In the genomic region with DNA sequence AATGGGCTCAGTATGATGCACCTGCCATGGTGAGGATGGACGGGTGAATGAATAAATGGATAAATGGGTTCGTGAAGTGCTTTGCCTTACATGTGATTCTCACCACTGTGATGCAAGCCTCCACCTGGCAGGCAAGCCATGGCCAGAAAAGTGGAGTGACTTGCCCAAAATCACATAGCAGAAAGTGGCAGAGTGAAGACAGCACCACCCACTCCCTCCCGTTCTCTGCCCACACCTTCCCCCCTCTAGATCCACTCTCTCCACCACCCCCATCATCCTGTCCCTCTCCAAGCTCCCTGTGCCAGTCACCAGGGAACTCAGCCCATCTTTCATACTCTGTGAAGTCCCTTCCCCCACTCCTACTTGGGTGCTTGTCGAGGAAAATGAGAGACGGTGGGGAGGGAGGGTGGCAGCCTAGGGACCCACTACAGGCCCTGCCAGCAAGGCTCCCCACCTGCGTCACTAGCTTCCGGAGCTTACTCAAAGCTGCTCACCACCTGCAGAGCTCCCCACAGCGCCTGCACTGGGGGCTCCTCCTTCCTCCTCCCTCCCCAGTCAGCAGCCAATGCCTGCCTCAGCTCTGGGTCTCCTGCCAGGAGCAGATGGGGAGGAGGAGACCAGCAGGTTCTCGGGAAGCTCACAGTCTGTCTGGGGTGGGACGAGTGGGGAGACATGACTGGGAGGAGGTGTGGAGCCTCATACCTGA, we compare ENCODE assay signal across 10 cellular contexts.
DNase-seq lines count a peak whose midpoint lies in the region; ATAC-seq lines count a peak whose summit lies in the region.
"Had no signal": no experiment of that assay in that cellular context is flagged by ENCODE, and none has a peak within 500 bp of the region (broad histone marks: within the 10 kb centered on the region; RNA-seq: fewer than 3 reads in every experiment).

No MANE protein-coding gene starts in this region.

- no peaks in the 10 kb centered on the region for H3K36me3 Mint-ChIP-seq in naive thymus-derived CD8-positive, alpha-beta T cell

- H3K9me3 Mint-ChIP-seq in naive thymus-derived CD8-positive, alpha-beta T cell: no peaks in the 10 kb centered on the region

- DNase-seq in DMS 273 treated with DMSO at 0.1 percent for 48 hours (lab: John Stamatoyannopoulos, UW) (peak; percentile 51), NCI-H69 (lab: John Stamatoyannopoulos, UW) (peak; percentile 97), activated T-cell treated with anti-CD3 and anti-CD28 coated beads for 48 hours (ENCODE audit: low read depth) (peak; percentile 43), GM19240 (ENCODE audit: insufficient read length, low spot score) (no peak), HK-2 (ENCODE audit: unreplicated experiment) (no peak), pons (ENCODE audit: low spot score) (no peak)
- DNase-seq in naive thymus-derived CD8-positive, alpha-beta T cell: peak; percentile 36 to 86 (median 68)
- DNase-seq: KG1, uterus had no signal

- POLR2A ChIA-PET in naive thymus-derived CD8-positive, alpha-beta T cell (lab: Charles Lee): no interaction called here

- H3K27ac Mint-ChIP-seq in naive thymus-derived CD8-positive, alpha-beta T cell: peak overlapping the region in 9 of 10 donors; percentile 75 to 94 (median 82)

- peak overlapping the region in 9 of 10 donors; percentile 9 to 94 (median 52) for H3K4me3 Mint-ChIP-seq in naive thymus-derived CD8-positive, alpha-beta T cell

- ATAC-seq in naive thymus-derived CD8-positive, alpha-beta T cell: peak; percentile 97 to 98
- no peak for ATAC-seq in GM21717 (IDR thresholded peaks at IDR 0.05; ENCODE audit: unreplicated experiment)

- H3K4me1 Mint-ChIP-seq in naive thymus-derived CD8-positive, alpha-beta T cell: peaks cover 28 to 42% (median 31%) of the 10 kb centered on the region in 4 donors

- H3K27me3 Mint-ChIP-seq in naive thymus-derived CD8-positive, alpha-beta T cell: peaks cover 19 to 47% (median 41%) of the 10 kb centered on the region in 5 donors

Comparison
In these comparisons a context has a peak if more than half of its experiments do, and no peak if none do; other contexts are left out.
1. DNase-seq: peak in DMS 273 treated with DMSO at 0.1 percent for 48 hours (single experiment), NCI-H69 (single experiment), activated T-cell treated with anti-CD3 and anti-CD28 coated beads for 48 hours (single experiment) and naive thymus-derived CD8-positive, alpha-beta T cell (10 of 10); none in GM19240 (single experiment), HK-2 (single experiment) and pons (single experiment).